27 cellular contexts compared by ENCODE assay signal in the genomic region with DNA sequence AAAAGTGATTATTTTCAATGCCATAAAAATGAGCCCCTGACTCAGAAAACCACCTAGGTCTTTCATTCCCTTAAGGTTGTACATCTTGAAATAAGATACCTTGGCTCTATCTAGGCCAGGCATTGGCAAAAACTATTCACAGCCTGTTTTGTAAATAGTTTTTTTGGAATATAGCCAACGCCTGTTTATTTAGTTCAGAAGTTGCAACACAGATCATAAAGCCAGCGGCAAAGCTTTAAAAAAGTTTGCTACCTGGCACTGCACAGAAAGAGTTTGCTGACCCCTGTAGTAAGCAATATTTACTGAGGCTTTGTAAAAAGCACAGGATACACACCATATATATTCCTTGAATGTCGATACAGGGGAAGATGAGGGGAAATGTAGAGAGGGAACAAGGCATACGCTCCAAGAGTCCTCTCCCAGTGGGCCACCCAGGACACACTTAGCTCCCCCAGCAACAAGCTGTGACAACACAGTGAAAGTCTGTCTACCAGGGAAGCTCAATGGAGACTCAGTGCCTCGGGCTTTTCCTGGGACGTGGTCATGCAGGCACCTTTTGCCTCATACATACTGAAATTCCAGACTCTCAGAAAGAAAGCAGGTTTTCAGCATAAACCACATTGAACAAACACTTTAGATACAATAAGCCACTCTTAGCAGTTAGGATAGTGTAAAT. TPM values are rescaled to one million over a fixed set of nuclear protein-coding genes. Genes with fewer than 3 reads are reported as not detected.
DNase-seq lines count a peak whose midpoint lies in the region; ATAC-seq, FAIRE-seq and TF ChIP-seq lines count a peak whose summit lies in the region.
"Had no signal": no experiment of that assay in that cellular context is flagged by ENCODE, and none has a peak within 500 bp of the region (broad histone marks: within the 10 kb centered on the region; RNA-seq: fewer than 3 reads in every experiment).

No MANE protein-coding gene starts in this region.

- no peak overlapping the region for H3K4me3 Mint-ChIP-seq in endodermal cell
- H3K4me3 Mint-ChIP-seq: activated CD4-positive, alpha-beta T cell treated with anti-CD3 and anti-CD28 coated beads, Interleukin-2, amount 10 ng/mL, durations not matched to agents 7 days and 5 days; CD8-positive, alpha-beta T cell; GM23338 had no signal

- peaks cover 1% of the 10 kb centered on the region for H3K36me3 ChIP-seq in bronchial epithelial cell (ENCODE audit: control insufficient read depth, insufficient read depth, low read length)
- H3K36me3 ChIP-seq in prostate gland: no peaks in the 10 kb centered on the region
- H3K36me3 ChIP-seq in endodermal cell (ENCODE audit: control insufficient read depth, insufficient read depth, low read length): peaks cover 27% of the 10 kb centered on the region

- H3K4me1 Mint-ChIP-seq in endodermal cell: no peaks in the 10 kb centered on the region
- H3K4me1 Mint-ChIP-seq: activated CD4-positive, alpha-beta T cell treated with anti-CD3 and anti-CD28 coated beads, Interleukin-2, amount 10 ng/mL, durations not matched to agents 7 days and 5 days; GM23338 had no signal

- H3K27me3 Mint-ChIP-seq in endodermal cell (ENCODE audit: insufficient read depth): no peaks in the 10 kb centered on the region
- H3K27me3 Mint-ChIP-seq: activated CD4-positive, alpha-beta T cell treated with anti-CD3 and anti-CD28 coated beads, Interleukin-2, amount 10 ng/mL, durations not matched to agents 7 days and 5 days; progenitor cell of endocrine pancreas had no signal

- H3K9ac ChIP-seq in endodermal cell (ENCODE audit: extremely low read depth, low read length, poor library complexity, severe bottlenecking): no peak overlapping the region
- H3K9ac ChIP-seq: KMS-11 had no signal

- H3K27me3 ChIP-seq in bronchial epithelial cell (ENCODE audit: control insufficient read depth, insufficient read depth, low read length): no peaks in the 10 kb centered on the region
- no peaks in the 10 kb centered on the region for H3K27me3 ChIP-seq in prostate gland (replicated peaks; ENCODE audit: insufficient read depth)
- no peaks in the 10 kb centered on the region for H3K27me3 ChIP-seq in endodermal cell (ENCODE audit: control insufficient read depth, insufficient read depth, low read length, poor library complexity, severe bottlenecking)
- H3K27me3 ChIP-seq: ascending aorta, tibial nerve had no signal

- no peak overlapping the region for H3K4me3 ChIP-seq in bronchial epithelial cell (ENCODE audit: low read depth, low read length)
- no peak overlapping the region for H3K4me3 ChIP-seq in prostate gland
- no peak overlapping the region for H3K4me3 ChIP-seq in endodermal cell (ENCODE audit: low read length)
- H3K4me3 ChIP-seq: ascending aorta, GM23338, skin epidermis, tibial nerve had no signal

- TF ChIP-seq CTCF in bronchial epithelial cell (IDR thresholded peaks at IDR 0.05; ENCODE audit: insufficient read depth, low read length, severe bottlenecking): no peak
- TF ChIP-seq CTCF in prostate gland (IDR thresholded peaks at IDR 0.05): no peak
- TF ChIP-seq CTCF in endodermal cell (conservative IDR thresholded peaks at IDR 0.05): no peak

- peak; percentile 3 for DNase-seq in NCI-H1105 treated with DMSO at 0.1 percent for 48 hours (lab: John Stamatoyannopoulos, UW)
- DNase-seq in NCI-H1105 (lab: John Stamatoyannopoulos, UW): no peak
- DNase-seq in M059J (ENCODE audit: low read depth): peak; percentile 4
- DNase-seq in bronchial epithelial cell (ENCODE audit: low read depth): peak; percentile 46
- DNase-seq in prostate gland (ENCODE audit: low spot score): peak; percentile 54
- no peak for DNase-seq in activated CD8-positive, alpha-beta memory T cell treated with anti-CD3 and anti-CD28 coated beads, Interleukin-2, amount 50 U/mL, for 4 hours
- no peak for DNase-seq in endodermal cell
- DNase-seq: activated CD4-positive, alpha-beta T cell treated with anti-CD3 and anti-CD28 coated beads, Interleukin-2, amount 10 ng/mL, durations not matched to agents 7 days and 5 days; AML-193; CD8-positive, alpha-beta T cell; central memory CD4-positive, alpha-beta T cell; dermis blood vessel endothelial cell; DMS153; GDM1; glutamatergic neuron; NCI-H1048; NCI-H2029 treated with DMSO at 0.1 percent for 48 hours; NCI-H524 treated with DMSO at 0.1 percent for 48 hours had no signal

- peak; percentile 76 for FAIRE-seq in bronchial epithelial cell (lab: Jason Lieb, UNC)
- FAIRE-seq: endothelial cell of umbilical vein had no signal

- no peak overlapping the region for H3K27ac Mint-ChIP-seq in endodermal cell
- H3K27ac Mint-ChIP-seq: activated CD4-positive, alpha-beta T cell treated with anti-CD3 and anti-CD28 coated beads, Interleukin-2, amount 10 ng/mL, durations not matched to agents 7 days and 5 days; activated naive CD4-positive, alpha-beta T cell treated with anti-CD3 and anti-CD28 coated beads, Interleukin-2, amount 50 U/mL, for 72 hours; CD8-positive, alpha-beta T cell; GM23338; progenitor cell of endocrine pancreas had no signal

- no peak for TF ChIP-seq POLR2A in prostate gland (IDR thresholded peaks at IDR 0.05)

- intact Hi-C loops in prostate gland (cut with DNase I): no loop called here

- H3K4me1 ChIP-seq in prostate gland (replicated peaks) (peaks cover 5% of the 10 kb centered on the region), endodermal cell (ENCODE audit: control insufficient read depth, insufficient read depth, low read length) (no peaks in the 10 kb centered on the region)
- H3K4me1 ChIP-seq: ascending aorta, tibial nerve had no signal

- WGBS in prostate gland: 41% methylated on average over 6 of the region's 6 CpGs
- WGBS in endodermal cell (ENCODE audit: insufficient coverage in 1 of 2, insufficient read length in 1 of 2), 2 experiments: 94 to 95% methylated on average over 5 to 6 of the region's 6 CpGs

- H3K27ac ChIP-seq in prostate gland: peak overlapping the region; percentile 33 to 59
- H3K27ac ChIP-seq in endodermal cell (ENCODE audit: low read depth, low read length): no peak overlapping the region
- H3K27ac ChIP-seq: ascending aorta, KMS-11, tibial nerve had no signal

- ATAC-seq in HG03469 (IDR thresholded peaks at IDR 0.05; ENCODE audit: unreplicated experiment): no peak
- ATAC-seq: activated naive CD4-positive, alpha-beta T cell treated with anti-CD3 and anti-CD28 coated beads, Interleukin-2, amount 50 U/mL, for 72 hours; CD8-positive, alpha-beta T cell; GM23338 had no signal

- H3K36me3 Mint-ChIP-seq in endodermal cell (ENCODE audit: low read depth): peaks cover 49% of the 10 kb centered on the region

- H3K9me3 ChIP-seq in prostate gland (no peaks in the 10 kb centered on the region), endodermal cell (ENCODE audit: control insufficient read depth, low read length) (no peaks in the 10 kb centered on the region)
- H3K9me3 ChIP-seq: ascending aorta, tibial nerve had no signal

- no peaks in the 10 kb centered on the region for H3K9me3 Mint-ChIP-seq in endodermal cell
- H3K9me3 Mint-ChIP-seq: activated CD4-positive, alpha-beta T cell treated with anti-CD3 and anti-CD28 coated beads, Interleukin-2, amount 10 ng/mL, durations not matched to agents 7 days and 5 days; activated naive CD4-positive, alpha-beta T cell treated with anti-CD3 and anti-CD28 coated beads, Interleukin-2, amount 50 U/mL, for 72 hours; CD8-positive, alpha-beta T cell; GM23338 had no signal

RNA-seq across cellular contexts. Expression of a gene that starts 20.5 kb away (rescaled TPM):
- 17.1 and 27.3 TPM in 2 replicates for total RNA-seq in M059J (2014; rRNA removed; shearing (Covaris generic))
- total RNA-seq in bronchial epithelial cell: 9.1 and 15.0 TPM in 2 replicates
- total RNA-seq in prostate gland: 10 to 100 TPM; 24.8 to 33.0 TPM
- total RNA-seq in endodermal cell: 10 to 100 TPM; 45.3 to 62.4 TPM
- 44.1 TPM for polyA plus RNA-seq in endodermal cell (2013, experiment 1 of 2)
- polyA plus RNA-seq in endodermal cell (2013, experiment 2 of 2): 34.9 TPM

Comparison
In these comparisons a context has a peak if more than half of its experiments do, and no peak if none do; other contexts are left out.
1. DNase-seq: peak in NCI-H1105 treated with DMSO at 0.1 percent for 48 hours (single experiment), M059J (single experiment), bronchial epithelial cell (single experiment) and prostate gland (single experiment); none in NCI-H1105 (single experiment), activated CD8-positive, alpha-beta memory T cell treated with anti-CD3 and anti-CD28 coated beads, Interleukin-2, amount 50 U/mL, for 4 hours (single experiment) and endodermal cell (single experiment).